In genomic region chr14:21096889-21097615, GRCh38 we compare ENCODE assay signal across 8 cellular contexts. TPM values are rescaled to one million over a fixed set of nuclear protein-coding genes. Genes with fewer than 3 reads are reported as not detected.
DNase-seq lines count a peak whose midpoint lies in the region; ATAC-seq and TF ChIP-seq lines count a peak whose summit lies in the region.

No MANE protein-coding gene starts in this region.

- TF ChIP-seq CTCF in endothelial cell (IDR thresholded peaks at IDR 0.05; ENCODE audit: unreplicated experiment) = no peak
- TF ChIP-seq CTCF in osteocyte (IDR thresholded peaks at IDR 0.05) = no peak

- H3K4me3 ChIP-seq in CD4-positive, alpha-beta memory T cell (ENCODE audit: low read length in 2 of 2) = no peak overlapping the region

- peak overlapping the region; percentile 51 for H3K27ac ChIP-seq in CD4-positive, alpha-beta memory T cell (ENCODE audit: low read depth, low read length)

- no peaks in the 10 kb centered on the region for H3K27me3 ChIP-seq in CD4-positive, alpha-beta memory T cell (ENCODE audit: insufficient read depth, low read length)

- H3K27me3 Mint-ChIP-seq in CD4-positive, alpha-beta memory T cell = no peaks in the 10 kb centered on the region
- H3K27me3 Mint-ChIP-seq in endothelial cell (ENCODE audit: unreplicated experiment) = peaks cover 8% of the 10 kb centered on the region
- H3K27me3 Mint-ChIP-seq in osteocyte (ENCODE audit: unreplicated experiment) = no peaks in the 10 kb centered on the region

- H3K27ac Mint-ChIP-seq in CD4-positive, alpha-beta memory T cell = peak overlapping the region; percentile 87 to 95 (median 89)
- H3K27ac Mint-ChIP-seq in endothelial cell (ENCODE audit: unreplicated experiment) (peak overlapping the region; percentile 84), osteocyte (ENCODE audit: unreplicated experiment) (peak overlapping the region; percentile 83)

- peak overlapping the region; percentile 64 to 83 (median 80) for H3K4me3 Mint-ChIP-seq in CD4-positive, alpha-beta memory T cell
- peak overlapping the region; percentile 93 for H3K4me3 Mint-ChIP-seq in endothelial cell (ENCODE audit: unreplicated experiment)
- H3K4me3 Mint-ChIP-seq in osteocyte (ENCODE audit: unreplicated experiment) = peak overlapping the region; percentile 72

- H3K4me1 Mint-ChIP-seq in CD4-positive, alpha-beta memory T cell = peaks cover 13 to 46% (median 22%) of the 10 kb centered on the region in 4 donors
- H3K4me1 Mint-ChIP-seq in endothelial cell (ENCODE audit: unreplicated experiment) = peaks cover 27% of the 10 kb centered on the region
- peaks cover 39% of the 10 kb centered on the region for H3K4me1 Mint-ChIP-seq in osteocyte (ENCODE audit: unreplicated experiment)

- no peaks in the 10 kb centered on the region for H3K9me3 Mint-ChIP-seq in CD4-positive, alpha-beta memory T cell
- H3K9me3 Mint-ChIP-seq in endothelial cell (ENCODE audit: unreplicated experiment) (no peaks in the 10 kb centered on the region), osteocyte (ENCODE audit: unreplicated experiment) (no peaks in the 10 kb centered on the region)

- ATAC-seq in GM21515 (IDR thresholded peaks at IDR 0.05; ENCODE audit: unreplicated experiment) = no peak

- peaks cover 24% of the 10 kb centered on the region for H3K4me1 ChIP-seq in CD4-positive, alpha-beta memory T cell (ENCODE audit: insufficient read depth, low read length)

- H3K9me3 ChIP-seq in CD4-positive, alpha-beta memory T cell (ENCODE audit: control insufficient read depth in 1 of 2, low read length in 2 of 2) = no peaks in the 10 kb centered on the region

- no peak for DNase-seq in CD4-positive, alpha-beta memory T cell
- peak; percentile 23 for DNase-seq in NCI-H2227 treated with DMSO at 0.1 percent for 48 hours (lab: John Stamatoyannopoulos, UW)
- DNase-seq in endothelial cell (ENCODE audit: low spot score) = no peak
- no peak for DNase-seq in osteocyte (ENCODE audit: extremely low spot score, unreplicated experiment)
- DNase-seq in COR-L47 (lab: John Stamatoyannopoulos, UW) = no peak
- no peak for DNase-seq in NCI-H446 (lab: John Stamatoyannopoulos, UW)
- no peak for DNase-seq in NCI-H2196 (lab: John Stamatoyannopoulos, UW; ENCODE audit: unreplicated experiment)

- POLR2A ChIA-PET in CD4-positive, alpha-beta memory T cell (lab: Charles Lee; ENCODE audit: partially characterized antibody) = interaction anchor here (0.6 to 2.4 kb wide), 5 partner anchors 9 to 139 kb away, joined by 3 to 15 read pairs (median 3); partner anchors contain the start of gene ARHGEF40

- CTCF ChIA-PET in CD4-positive, alpha-beta memory T cell (lab: Charles Lee; ENCODE audit: partially characterized antibody) = interaction anchor here (0.6 to 7.3 kb wide), 8 partner anchors 9 to 126 kb away, joined by 4 to 296 read pairs (median 6); partner anchors contain the start of genes SLC39A2 and TMEM253

- H3K36me3 ChIP-seq in CD4-positive, alpha-beta memory T cell (ENCODE audit: insufficient read depth, low read length) = no peaks in the 10 kb centered on the region

- intact Hi-C loops in CD4-positive, alpha-beta memory T cell (cut with micrococcal nuclease) = loop anchor here (5.0 kb wide), 1 partner anchor 415 kb away; the partner anchor contains the start of gene RNASE4

- peaks cover 0 to 6% of the 10 kb centered on the region in 2 donors for H3K36me3 Mint-ChIP-seq in CD4-positive, alpha-beta memory T cell
- H3K36me3 Mint-ChIP-seq in endothelial cell (ENCODE audit: low read depth, unreplicated experiment) = peaks cover 4% of the 10 kb centered on the region
- peaks cover 2% of the 10 kb centered on the region for H3K36me3 Mint-ChIP-seq in osteocyte (ENCODE audit: unreplicated experiment)

RNA-seq across cellular contexts. Expression of gene ZNF219, which starts 1.4 kb away (rescaled TPM):
- 1 to 10 TPM; 7.6 to 8.0 TPM for total RNA-seq in CD4-positive, alpha-beta memory T cell
- polyA plus RNA-seq in CD4-positive, alpha-beta memory T cell = 1 to 10 TPM in 1 of 2 donors, under 1 TPM in 1; 0.80 to 3.0 TPM
- total RNA-seq in endothelial cell (ENCODE audit: unreplicated experiment) (27.0 TPM), osteocyte (20.5 and 25.2 TPM in 2 replicates)

RNA-seq across cellular contexts. Expression of gene TMEM253, which starts 3.8 kb away (rescaled TPM):
- not detected for total RNA-seq in CD4-positive, alpha-beta memory T cell
- not detected for polyA plus RNA-seq in CD4-positive, alpha-beta memory T cell
- 0.90 TPM for total RNA-seq in endothelial cell (ENCODE audit: unreplicated experiment)
- 1.2 TPM in 2 replicates for total RNA-seq in osteocyte

RNA-seq across cellular contexts. Expression of gene ARHGEF40, which starts 26.9 kb away (rescaled TPM):
- total RNA-seq in CD4-positive, alpha-beta memory T cell = under 1 TPM; 0.42 to 0.49 TPM
- under 1 TPM; 0.52 to 0.66 TPM for polyA plus RNA-seq in CD4-positive, alpha-beta memory T cell
- total RNA-seq in endothelial cell (ENCODE audit: unreplicated experiment) (12.5 TPM), osteocyte (126 and 139 TPM in 2 replicates)

RNA-seq across cellular contexts. Expression of gene RNASE8, which starts 39.4 kb away (rescaled TPM):
- total RNA-seq in CD4-positive, alpha-beta memory T cell = not detected
- not detected for polyA plus RNA-seq in CD4-positive, alpha-beta memory T cell
- total RNA-seq in endothelial cell (ENCODE audit: unreplicated experiment) (not detected), osteocyte (not detected in 2 replicates)

RNA-seq across cellular contexts. Expression of gene RNASE7, which starts 54.9 kb away (rescaled TPM):
- not detected for total RNA-seq in CD4-positive, alpha-beta memory T cell
- not detected for polyA plus RNA-seq in CD4-positive, alpha-beta memory T cell
- total RNA-seq in endothelial cell (ENCODE audit: unreplicated experiment) (not detected), osteocyte (not detected in 2 replicates)
